ENCODE assay signal across 8 cellular contexts in genomic region chr12:75641031-75641780, GRCh38.
DNase-seq lines count a peak whose midpoint lies in the region; ATAC-seq and TF ChIP-seq lines count a peak whose summit lies in the region.

No MANE protein-coding gene starts in this region.

- H3K4me2 ChIP-seq in SU-DHL-6 (ENCODE audit: low read depth, low read length, poor library complexity, severe bottlenecking): peak overlapping the region; percentile 9

- no peaks in the 10 kb centered on the region for H3K79me2 ChIP-seq in SU-DHL-6 (ENCODE audit: insufficient read depth, low read length)

- H3K9me3 ChIP-seq in SU-DHL-6 (ENCODE audit: insufficient read depth, low read length) (no peaks in the 10 kb centered on the region), suprapubic skin (no peaks in the 10 kb centered on the region)

- H3K27me3 ChIP-seq in SU-DHL-6 (ENCODE audit: low read length) (no peaks in the 10 kb centered on the region), suprapubic skin (no peaks in the 10 kb centered on the region)

- H3K4me1 Mint-ChIP-seq in effector memory CD8-positive, alpha-beta T cell (ENCODE audit: low read depth in 2 of 2): peaks cover 10 to 15% of the 10 kb centered on the region in 2 donors
- H3K4me1 Mint-ChIP-seq in naive thymus-derived CD8-positive, alpha-beta T cell: peaks cover 0 to 9% (median 0%) of the 10 kb centered on the region in 4 donors

- H3K27ac ChIP-seq in SU-DHL-6 (ENCODE audit: low read depth, low read length): no peak overlapping the region
- H3K27ac ChIP-seq in suprapubic skin: no peak overlapping the region

- no peaks in the 10 kb centered on the region for H3K9me2 ChIP-seq in SU-DHL-6 (replicated peaks; ENCODE audit: insufficient read depth, low read length)

- peaks cover 0 to 2% of the 10 kb centered on the region in 2 donors for H3K27me3 Mint-ChIP-seq in effector memory CD8-positive, alpha-beta T cell
- peaks cover 0 to 12% (median under 1%) of the 10 kb centered on the region in 5 donors for H3K27me3 Mint-ChIP-seq in naive thymus-derived CD8-positive, alpha-beta T cell

- no peak for TF ChIP-seq POLR2A in suprapubic skin (IDR thresholded peaks at IDR 0.05)

- POLR2A ChIA-PET in naive thymus-derived CD8-positive, alpha-beta T cell (lab: Charles Lee): no interaction called here

- ATAC-seq in GM19351 (IDR thresholded peaks at IDR 0.05; ENCODE audit: unreplicated experiment): peak; percentile 100
- ATAC-seq in HG03342 (IDR thresholded peaks at IDR 0.05; ENCODE audit: unreplicated experiment): peak; percentile 100
- ATAC-seq in effector memory CD8-positive, alpha-beta T cell (replicated peaks): peak; percentile 97
- ATAC-seq in naive thymus-derived CD8-positive, alpha-beta T cell: no peak

- no peaks in the 10 kb centered on the region for H3K36me3 ChIP-seq in SU-DHL-6 (ENCODE audit: low read length)
- no peaks in the 10 kb centered on the region for H3K36me3 ChIP-seq in suprapubic skin

- TF ChIP-seq EP300 in suprapubic skin (IDR thresholded peaks at IDR 0.05): no peak

- peak; percentile 89 to 91 for DNase-seq in AML-193 (lab: John Stamatoyannopoulos, UW)
- DNase-seq in effector memory CD8-positive, alpha-beta T cell: peak; percentile 1 to 9 (median 4)
- peak; percentile 20 for DNase-seq in stimulated activated CD4-positive, alpha-beta T cell treated with anti-CD3 and anti-CD28 coated beads, Interleukin-4, amount 100 ng/mL, for 1 hour
- DNase-seq in naive thymus-derived CD8-positive, alpha-beta T cell: no peak
- no peak for DNase-seq in suprapubic skin (ENCODE audit: low spot score in 2 of 2)

- no peaks in the 10 kb centered on the region for H3K9me3 Mint-ChIP-seq in effector memory CD8-positive, alpha-beta T cell
- H3K9me3 Mint-ChIP-seq in naive thymus-derived CD8-positive, alpha-beta T cell: no peaks in the 10 kb centered on the region

- 70% methylated on average over 4 of the region's 4 CpGs for WGBS in suprapubic skin

- TF ChIP-seq CTCF in SU-DHL-6 (IDR thresholded peaks at IDR 0.05; ENCODE audit: insufficient read depth, low read length, poor library complexity, severe bottlenecking) (no peak), suprapubic skin (IDR thresholded peaks at IDR 0.05) (no peak)

- no peaks in the 10 kb centered on the region for H4K20me1 ChIP-seq in SU-DHL-6 (ENCODE audit: low read depth, low read length)

- peak overlapping the region; percentile 2 to 24 for H3K4me3 Mint-ChIP-seq in effector memory CD8-positive, alpha-beta T cell
- no peak overlapping the region for H3K4me3 Mint-ChIP-seq in naive thymus-derived CD8-positive, alpha-beta T cell

- no peaks in the 10 kb centered on the region for H3F3A ChIP-seq in SU-DHL-6 (ENCODE audit: insufficient read depth)

- peak overlapping the region; percentile 49 for H2AFZ ChIP-seq in SU-DHL-6 (ENCODE audit: low read depth, low read length, severe bottlenecking)

- no peak overlapping the region for H3K9ac ChIP-seq in SU-DHL-6 (ENCODE audit: low read length)

- peak overlapping the region; percentile 12 to 82 for H3K27ac Mint-ChIP-seq in effector memory CD8-positive, alpha-beta T cell
- peak overlapping the region in 1 of 10 donors; percentile 8 for H3K27ac Mint-ChIP-seq in naive thymus-derived CD8-positive, alpha-beta T cell

- no peak overlapping the region for H3K4me3 ChIP-seq in SU-DHL-6 (ENCODE audit: insufficient read depth, low read length, poor library complexity, severe bottlenecking)
- H3K4me3 ChIP-seq in suprapubic skin: no peak overlapping the region

- H3K4me1 ChIP-seq in suprapubic skin: no peaks in the 10 kb centered on the region

- no peaks in the 10 kb centered on the region for H3K36me3 Mint-ChIP-seq in effector memory CD8-positive, alpha-beta T cell (ENCODE audit: insufficient read depth)
- no peaks in the 10 kb centered on the region for H3K36me3 Mint-ChIP-seq in naive thymus-derived CD8-positive, alpha-beta T cell

Comparison
In these comparisons a context has a peak if more than half of its experiments do, and no peak if none do; other contexts are left out.
1. DNase-seq: peak in AML-193 (2 of 2), effector memory CD8-positive, alpha-beta T cell (3 of 3) and stimulated activated CD4-positive, alpha-beta T cell treated with anti-CD3 and anti-CD28 coated beads, Interleukin-4, amount 100 ng/mL, for 1 hour (single experiment); none in naive thymus-derived CD8-positive, alpha-beta T cell (0 of 10) and suprapubic skin (0 of 2).
2. ATAC-seq: peak in GM19351 (single experiment), HG03342 (single experiment) and effector memory CD8-positive, alpha-beta T cell (single experiment); none in naive thymus-derived CD8-positive, alpha-beta T cell (0 of 2).
3. H3K4me3 Mint-ChIP-seq: peak in effector memory CD8-positive, alpha-beta T cell (2 of 2); none in naive thymus-derived CD8-positive, alpha-beta T cell (0 of 10).